In the genomic region with DNA sequence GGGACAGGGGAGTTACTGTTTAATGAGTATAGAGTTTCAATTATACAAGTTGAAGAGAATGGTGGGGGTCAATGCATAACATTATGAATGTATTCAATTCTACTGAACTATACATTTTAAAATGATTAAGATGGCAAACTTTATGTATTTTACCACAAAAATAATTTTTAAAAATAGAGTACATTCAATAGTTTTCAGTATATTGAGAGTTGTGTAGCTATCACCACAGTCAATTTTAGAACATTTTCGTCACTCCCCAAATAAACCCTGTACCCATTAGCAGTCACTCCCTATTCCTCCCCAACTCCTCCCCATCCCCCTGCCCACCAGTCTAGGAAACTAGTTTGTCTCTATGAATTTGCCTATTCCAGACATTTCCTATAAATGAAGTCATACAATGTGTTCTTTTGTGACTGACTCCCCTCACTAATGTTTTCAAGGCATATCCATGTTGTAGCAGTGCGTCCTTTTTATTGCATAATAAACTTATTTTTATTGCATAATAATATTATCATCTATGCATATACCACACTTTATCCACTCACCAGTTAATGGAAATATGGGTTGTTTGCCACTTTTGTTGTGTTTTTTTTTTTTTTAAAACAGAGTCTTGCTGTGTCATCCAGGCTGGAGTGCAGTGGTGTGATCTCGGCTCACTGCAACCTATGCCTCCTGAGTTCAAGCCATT, we compare ENCODE assay signal across 1 cellular context.
TF ChIP-seq lines count a peak whose summit lies in the region.

No MANE protein-coding gene starts in this region.

TF ChIP-seq in HepG2, 621 proteins besides CTCF, POLR2A, EP300 and RAD21:
- no peak for TF ChIP-seq CCAR2 (optimal IDR thresholded peaks at IDR 0.05; ENCODE audit: low read depth, low read length)
- peak; percentile 62; the same call in 1 of the 2 replicates for TF ChIP-seq CEBPB (IDR thresholded peaks at IDR 0.05; ENCODE audit: borderline replicate concordance, low read depth, low read length)
- peak; percentile 95 for TF ChIP-seq HNRNPK (IDR thresholded peaks at IDR 0.05; ENCODE audit: low read depth, low read length, poor library complexity, severe bottlenecking)
